15 cellular contexts compared by ENCODE assay signal in genomic region chr5:123754903-123755302, GRCh38.
DNase-seq lines count a peak whose midpoint lies in the region; ATAC-seq and TF ChIP-seq lines count a peak whose summit lies in the region.
"Had no signal": no experiment of that assay in that cellular context is flagged by ENCODE, and none has a peak within 500 bp of the region (broad histone marks: within the 10 kb centered on the region; RNA-seq: fewer than 3 reads in every experiment).

No MANE protein-coding gene starts in this region.

- no peaks in the 10 kb centered on the region for H3K27me3 Mint-ChIP-seq in Caco-2 (ENCODE audit: insufficient read depth, unreplicated experiment)
- H3K27me3 Mint-ChIP-seq: activated CD4-positive, alpha-beta memory T cell treated with anti-CD3 and anti-CD28 coated beads for 36 hours had no signal

- H3K36me3 ChIP-seq in Caco-2 (ENCODE audit: control insufficient read depth, insufficient read depth, low read length): no peaks in the 10 kb centered on the region

- no peak for ATAC-seq in HG02970 (IDR thresholded peaks at IDR 0.05; ENCODE audit: low FRiP score, unreplicated experiment)
- ATAC-seq in HG03378 (IDR thresholded peaks at IDR 0.05; ENCODE audit: unreplicated experiment): no peak
- ATAC-seq: stimulated activated naive CD8-positive, alpha-beta T cell treated with anti-CD3 and anti-CD28 coated beads, Interleukin-15, Interleukin-2, amounts not matched to agents 100 U/mL and 50 U/mL, for 24 hours had no signal

- peak; percentile 52 for DNase-seq in NCI-H446 treated with DMSO at 0.1 percent for 48 hours (lab: John Stamatoyannopoulos, UW)
- no peak for DNase-seq in NCI-H446 (lab: John Stamatoyannopoulos, UW)
- peak; percentile 41 for DNase-seq in astrocyte of the spinal cord (ENCODE audit: low read depth, low spot score)
- DNase-seq in iris pigment epithelial cell (ENCODE audit: low read depth): peak; percentile 14
- DNase-seq in Caco-2: no peak
- DNase-seq: activated CD4-positive, alpha-beta memory T cell treated with anti-CD3 and anti-CD28 coated beads for 36 hours; activated naive CD4-positive, alpha-beta T cell treated with anti-CD3 and anti-CD28 coated beads, Interleukin-2, amount 50 U/mL, for 16 hours; DMS79; immature natural killer cell; stimulated activated CD4-positive, alpha-beta T cell treated with anti-CD3 and anti-CD28 coated beads, Interleukin-2, amount 100 ng/mL, for 24 hours; stimulated activated naive CD8-positive, alpha-beta T cell treated with anti-CD3 and anti-CD28 coated beads, Interleukin-15, Interleukin-2, amounts not matched to agents 100 U/mL and 50 U/mL, for 24 hours; T-helper 2 cell had no signal

- H3K9me3 ChIP-seq in Caco-2: peaks cover 8% of the 10 kb centered on the region; the same call in 1 of the 2 replicates

- H3K4me3 Mint-ChIP-seq in Caco-2 (ENCODE audit: unreplicated experiment): no peak overlapping the region
- H3K4me3 Mint-ChIP-seq: activated CD4-positive, alpha-beta memory T cell treated with anti-CD3 and anti-CD28 coated beads for 36 hours; immature natural killer cell had no signal

- H3K27ac Mint-ChIP-seq in Caco-2 (ENCODE audit: unreplicated experiment): no peak overlapping the region
- H3K27ac Mint-ChIP-seq: activated CD4-positive, alpha-beta memory T cell treated with anti-CD3 and anti-CD28 coated beads for 36 hours; immature natural killer cell had no signal

- no peaks in the 10 kb centered on the region for H3K27me3 ChIP-seq in Caco-2 (replicated peaks; ENCODE audit: control insufficient read depth, insufficient read depth, low read length)

- H3K4me3 ChIP-seq in astrocyte of the spinal cord (ENCODE audit: low read depth, low read length): no peak overlapping the region
- H3K4me3 ChIP-seq in Caco-2 (ENCODE audit: low read depth, low read length): no peak overlapping the region

- TF ChIP-seq CTCF in astrocyte of the spinal cord (IDR thresholded peaks at IDR 0.05; ENCODE audit: low read depth, low read length): no peak
- TF ChIP-seq CTCF in Caco-2 (IDR thresholded peaks at IDR 0.05; ENCODE audit: insufficient read depth in 1 of 2, low read depth in 1 of 2, low read length in 1 of 2, severe bottlenecking in 1 of 2, unreplicated experiment in 1 of 2): no peak

- BruUV-seq in Caco-2 (replicated peaks; lab: Mats Ljungman, UMichigan): no TSS peak

- CTCF ChIA-PET in Caco-2 (lab: Charles Lee): no interaction called here

- H3K4me1 ChIP-seq in Caco-2: no peaks in the 10 kb centered on the region

- POLR2A ChIA-PET in Caco-2 (lab: Charles Lee): no interaction called here

- in situ Hi-C loops in astrocyte of the spinal cord (cut with HindIII; ENCODE audit: low sequenced_read_pairs): no loop called here

- intact Hi-C loops in Caco-2 (cut with micrococcal nuclease; ENCODE audit: unreplicated experiment): no loop called here

- H3K4me1 Mint-ChIP-seq in Caco-2 (ENCODE audit: low read depth, unreplicated experiment): no peaks in the 10 kb centered on the region
- H3K4me1 Mint-ChIP-seq: immature natural killer cell had no signal

- H3K9me3 Mint-ChIP-seq in Caco-2 (ENCODE audit: unreplicated experiment): no peaks in the 10 kb centered on the region
- H3K9me3 Mint-ChIP-seq: activated CD4-positive, alpha-beta memory T cell treated with anti-CD3 and anti-CD28 coated beads for 36 hours had no signal

- peak overlapping the region; percentile 50 for H3K27ac ChIP-seq in temporal lobe (ENCODE audit: low read depth, low read length)

- no peaks in the 10 kb centered on the region for H3K36me3 Mint-ChIP-seq in Caco-2 (ENCODE audit: insufficient read depth, unreplicated experiment)
- H3K36me3 Mint-ChIP-seq: activated CD4-positive, alpha-beta memory T cell treated with anti-CD3 and anti-CD28 coated beads for 36 hours; immature natural killer cell had no signal

Comparison
In these comparisons a context has a peak if more than half of its experiments do, and no peak if none do; other contexts are left out.
1. DNase-seq: peak in NCI-H446 treated with DMSO at 0.1 percent for 48 hours (single experiment), astrocyte of the spinal cord (single experiment) and iris pigment epithelial cell (single experiment); none in NCI-H446 (0 of 2) and Caco-2 (0 of 2).